Comparison of ENCODE assay signal across 2 cellular contexts in genomic region chr1:230855886-230856285, GRCh38.
A peak's percentile ranks its signal among the peaks of the same experiment; 100 is the strongest.
TF ChIP-seq lines count a peak whose summit lies in the region.

No MANE protein-coding gene starts in this region.

TF ChIP-seq in GM23338, 12 proteins besides CTCF, POLR2A, EP300 and RAD21:
- TF ChIP-seq STAT1 (IDR thresholded peaks at IDR 0.05; ENCODE audit: unreplicated experiment), result no peak
- TF ChIP-seq ZNF462 (CRISPR knock-in tag; IDR thresholded peaks at IDR 0.05), result no peak
- no peak for TF ChIP-seq ZNF114 (CRISPR knock-in tag; IDR thresholded peaks at IDR 0.05)
- TF ChIP-seq REST (IDR thresholded peaks at IDR 0.05; ENCODE audit: unreplicated experiment), result no peak
- TF ChIP-seq ZNF331 (CRISPR knock-in tag; IDR thresholded peaks at IDR 0.05; ENCODE audit: low read depth), result no peak
- no peak for TF ChIP-seq JUNB (IDR thresholded peaks at IDR 0.05; ENCODE audit: unreplicated experiment)
- TF ChIP-seq NANOG (IDR thresholded peaks at IDR 0.05; ENCODE audit: borderline replicate concordance), result no peak
- TF ChIP-seq POLR2AphosphoS5 (IDR thresholded peaks at IDR 0.05; ENCODE audit: low read depth), result no peak

TF ChIP-seq in K562, 482 proteins besides CTCF, POLR2A, EP300 and RAD21:
- TF ChIP-seq ATF3 (IDR thresholded peaks at IDR 0.05) (peak; percentile 18; the same call in 1 of the 2 replicates), ATF3 (CRISPR knock-in tag; conservative IDR thresholded peaks at IDR 0.05) (no peak), SREBF1 (IDR thresholded peaks at IDR 0.05; ENCODE audit: borderline replicate concordance, low read depth, low read length) (no peak), ZNF518B (CRISPR knock-in tag; IDR thresholded peaks at IDR 0.05) (no peak), MAFF (IDR thresholded peaks at IDR 0.05; ENCODE audit: low read length) (peak; percentile 92), BCL6 (CRISPR knock-in tag; IDR thresholded peaks at IDR 0.05) (no peak), PYGO2 (tag; IDR thresholded peaks at IDR 0.05) (no peak), MAFK (IDR thresholded peaks at IDR 0.05; ENCODE audit: low read length) (peak; percentile 84), ZNF316 (IDR thresholded peaks at IDR 0.05) (peak; percentile 96), MAFG (tag; conservative IDR thresholded peaks at IDR 0.05) (peak; percentile 95), BACH1 (tag; IDR thresholded peaks at IDR 0.05) (peak; percentile 43; the same call in 1 of the 2 replicates), DPF2 (IDR thresholded peaks at IDR 0.05) (peak; percentile 34; the same call in 1 of the 2 replicates), JUND (IDR thresholded peaks at IDR 0.05; ENCODE audit: borderline replicate concordance, low read depth, low read length) (peak; percentile 16; the same call in 1 of the 2 replicates), JUND (tag; IDR thresholded peaks at IDR 0.05; ENCODE audit: borderline replicate concordance, low read depth, low read length) (no peak; the same call in 2 of the 3 replicates), ARID1B (IDR thresholded peaks at IDR 0.05) (0 out of 2 replicates have a peak, but pooled peaks have one; percentile 13), SMARCA4 (IDR thresholded peaks at IDR 0.05) (peak; percentile 67), NFE2 (IDR thresholded peaks at IDR 0.05; ENCODE audit: low read depth) (peak; percentile 91), NFE2L1 (tag; IDR thresholded peaks at IDR 0.05; ENCODE audit: borderline replicate concordance, low read depth) (peak; percentile 87), C11orf30 (IDR thresholded peaks at IDR 0.05; ENCODE audit: low read depth) (peak; percentile 94)
TF ChIP-seq in K562: peak in this region for 13.
